2 cellular contexts compared by ENCODE assay signal in the genomic region with DNA sequence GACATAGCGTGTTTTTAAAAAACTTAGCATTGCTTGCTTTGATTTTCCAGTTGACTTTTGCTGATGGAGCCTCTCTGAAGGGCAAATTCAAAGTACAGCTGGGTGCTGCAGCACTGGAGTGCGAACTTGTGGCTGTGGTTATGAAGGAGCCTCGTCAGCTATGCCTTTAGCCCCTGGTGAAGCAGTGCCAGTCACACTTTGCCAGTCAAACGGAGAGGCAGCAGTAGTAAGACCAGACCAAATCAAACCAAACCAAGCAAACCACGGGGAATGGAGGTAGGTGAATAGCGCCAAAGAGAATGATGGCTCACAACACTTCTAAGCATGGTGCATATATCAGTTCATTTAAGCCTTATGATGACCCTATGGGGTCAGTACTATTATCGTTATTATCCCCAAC.
A peak's percentile ranks its signal among the peaks of the same experiment; 100 is the strongest.
TF ChIP-seq lines count a peak whose summit lies in the region.

No MANE protein-coding gene starts in this region.

TF ChIP-seq in HepG2, 621 proteins besides CTCF, POLR2A, EP300 and RAD21 (continued from another document):
- TF ChIP-seq HNRNPLL (IDR thresholded peaks at IDR 0.05; ENCODE audit: low read depth, low read length, poor library complexity, severe bottlenecking) (no peak), POLR2G (IDR thresholded peaks at IDR 0.05; ENCODE audit: low read depth, low read length) (0 out of 2 replicates have a peak, but pooled peaks have one; percentile 1), ZNF687 (CRISPR knock-in tag; IDR thresholded peaks at IDR 0.05) (peak; percentile 19; the same call in 1 of the 2 replicates)
- TF ChIP-seq, protein P1, sequence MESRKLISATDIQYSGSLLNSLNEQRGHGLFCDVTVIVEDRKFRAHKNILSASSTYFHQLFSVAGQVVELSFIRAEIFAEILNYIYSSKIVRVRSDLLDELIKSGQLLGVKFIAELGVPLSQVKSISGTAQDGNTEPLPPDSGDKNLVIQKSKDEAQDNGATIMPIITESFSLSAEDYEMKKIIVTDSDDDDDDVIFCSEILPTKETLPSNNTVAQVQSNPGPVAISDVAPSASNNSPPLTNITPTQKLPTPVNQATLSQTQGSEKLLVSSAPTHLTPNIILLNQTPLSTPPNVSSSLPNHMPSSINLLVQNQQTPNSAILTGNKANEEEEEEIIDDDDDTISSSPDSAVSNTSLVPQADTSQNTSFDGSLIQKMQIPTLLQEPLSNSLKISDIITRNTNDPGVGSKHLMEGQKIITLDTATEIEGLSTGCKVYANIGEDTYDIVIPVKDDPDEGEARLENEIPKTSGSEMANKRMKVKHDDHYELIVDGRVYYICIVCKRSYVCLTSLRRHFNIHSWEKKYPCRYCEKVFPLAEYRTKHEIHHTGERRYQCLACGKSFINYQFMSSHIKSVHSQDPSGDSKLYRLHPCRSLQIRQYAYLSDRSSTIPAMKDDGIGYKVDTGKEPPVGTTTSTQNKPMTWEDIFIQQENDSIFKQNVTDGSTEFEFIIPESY (CRISPR knock-in tag; IDR thresholded peaks at IDR 0.05) = 0 out of 2 replicates have a peak, but pooled peaks have one; percentile 6

TF ChIP-seq in SK-N-SH, 30 proteins besides CTCF, POLR2A, EP300 and RAD21:
- TF ChIP-seq, protein P2, sequence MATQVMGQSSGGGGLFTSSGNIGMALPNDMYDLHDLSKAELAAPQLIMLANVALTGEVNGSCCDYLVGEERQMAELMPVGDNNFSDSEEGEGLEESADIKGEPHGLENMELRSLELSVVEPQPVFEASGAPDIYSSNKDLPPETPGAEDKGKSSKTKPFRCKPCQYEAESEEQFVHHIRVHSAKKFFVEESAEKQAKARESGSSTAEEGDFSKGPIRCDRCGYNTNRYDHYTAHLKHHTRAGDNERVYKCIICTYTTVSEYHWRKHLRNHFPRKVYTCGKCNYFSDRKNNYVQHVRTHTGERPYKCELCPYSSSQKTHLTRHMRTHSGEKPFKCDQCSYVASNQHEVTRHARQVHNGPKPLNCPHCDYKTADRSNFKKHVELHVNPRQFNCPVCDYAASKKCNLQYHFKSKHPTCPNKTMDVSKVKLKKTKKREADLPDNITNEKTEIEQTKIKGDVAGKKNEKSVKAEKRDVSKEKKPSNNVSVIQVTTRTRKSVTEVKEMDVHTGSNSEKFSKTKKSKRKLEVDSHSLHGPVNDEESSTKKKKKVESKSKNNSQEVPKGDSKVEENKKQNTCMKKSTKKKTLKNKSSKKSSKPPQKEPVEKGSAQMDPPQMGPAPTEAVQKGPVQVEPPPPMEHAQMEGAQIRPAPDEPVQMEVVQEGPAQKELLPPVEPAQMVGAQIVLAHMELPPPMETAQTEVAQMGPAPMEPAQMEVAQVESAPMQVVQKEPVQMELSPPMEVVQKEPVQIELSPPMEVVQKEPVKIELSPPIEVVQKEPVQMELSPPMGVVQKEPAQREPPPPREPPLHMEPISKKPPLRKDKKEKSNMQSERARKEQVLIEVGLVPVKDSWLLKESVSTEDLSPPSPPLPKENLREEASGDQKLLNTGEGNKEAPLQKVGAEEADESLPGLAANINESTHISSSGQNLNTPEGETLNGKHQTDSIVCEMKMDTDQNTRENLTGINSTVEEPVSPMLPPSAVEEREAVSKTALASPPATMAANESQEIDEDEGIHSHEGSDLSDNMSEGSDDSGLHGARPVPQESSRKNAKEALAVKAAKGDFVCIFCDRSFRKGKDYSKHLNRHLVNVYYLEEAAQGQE (IDR thresholded peaks at IDR 0.05; ENCODE audit: low read depth, low read length) = no peak
- TF ChIP-seq MXI1 (IDR thresholded peaks at IDR 0.05; ENCODE audit: low read depth, low read length) (no peak), TAF1 (IDR thresholded peaks at IDR 0.05; ENCODE audit: borderline replicate concordance, low read depth, low read length) (no peak), JUND (IDR thresholded peaks at IDR 0.05) (no peak), YY1 (IDR thresholded peaks at IDR 0.05; ENCODE audit: low read depth) (no peak), USF1 (IDR thresholded peaks at IDR 0.05; ENCODE audit: borderline replicate concordance, low read depth) (no peak), NRF1 (IDR thresholded peaks at IDR 0.05; ENCODE audit: low read depth, low read length) (no peak), NFIC (IDR thresholded peaks at IDR 0.05; ENCODE audit: borderline replicate concordance) (no peak)
- TF ChIP-seq, protein P3, sequence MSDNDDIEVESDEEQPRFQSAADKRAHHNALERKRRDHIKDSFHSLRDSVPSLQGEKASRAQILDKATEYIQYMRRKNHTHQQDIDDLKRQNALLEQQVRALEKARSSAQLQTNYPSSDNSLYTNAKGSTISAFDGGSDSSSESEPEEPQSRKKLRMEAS (IDR thresholded peaks at IDR 0.05; ENCODE audit: low read depth) = no peak
